Comparison of ENCODE assay signal across 9 cellular contexts in genomic region chr2:195925120-195925519, GRCh38.
"Had no signal": no experiment of that assay in that cellular context is flagged by ENCODE, and none has a peak within 500 bp of the region (broad histone marks: within the 10 kb centered on the region; RNA-seq: fewer than 3 reads in every experiment).

No MANE protein-coding gene starts in this region.

- ATAC-seq: HCT116, HepG2 had no signal

- H3K4me3 Mint-ChIP-seq: HFFc6, IgD-negative memory B cell had no signal

- H3K9me3 ChIP-seq: HAP-1 had no signal

- H3K27me3 Mint-ChIP-seq: IgD-negative memory B cell had no signal

- H3K27ac ChIP-seq: HL-60 had no signal

- H3K36me3 Mint-ChIP-seq: IgD-negative memory B cell had no signal

- DNase-seq: GOT3, H7, HFFc6, KG1 had no signal

- H3K36me3 ChIP-seq: HAP-1 had no signal

- H3K4me3 ChIP-seq: HAP-1 had no signal

- H3K27ac Mint-ChIP-seq: HFFc6, IgD-negative memory B cell had no signal

- H3K9me3 Mint-ChIP-seq: HFFc6 had no signal

- H3K4me1 ChIP-seq: HAP-1 had no signal
